In the genomic region with DNA sequence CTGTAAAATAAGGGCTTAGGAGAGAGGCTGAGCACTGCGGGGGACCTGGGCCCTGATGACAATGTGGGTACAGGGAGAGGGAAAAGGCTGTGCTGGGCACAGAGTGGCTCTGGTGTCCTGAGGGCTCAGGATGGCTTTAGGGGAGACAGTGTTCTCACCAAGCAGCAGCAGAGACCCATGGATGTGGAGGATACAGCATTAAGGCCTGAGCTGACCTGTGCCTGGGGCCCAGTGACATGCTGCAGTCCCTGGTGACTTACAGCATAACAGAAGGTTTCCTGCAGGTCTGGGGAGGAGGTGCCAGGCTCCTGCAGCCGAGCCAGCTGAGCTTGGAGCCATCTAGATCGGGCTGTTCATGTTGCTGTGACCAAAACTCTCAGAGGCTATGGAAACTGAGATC, we compare ENCODE assay signal across 24 cellular contexts.
"Had no signal": no experiment of that assay in that cellular context is flagged by ENCODE, and none has a peak within 500 bp of the region (broad histone marks: within the 10 kb centered on the region; RNA-seq: fewer than 3 reads in every experiment).

No MANE protein-coding gene starts in this region.

- ATAC-seq: foreskin keratinocyte; left ventricle myocardium superior; lower lobe of right lung; natural killer cell; pancreas; stimulated activated effector memory CD8-positive, alpha-beta T cell treated with anti-CD3 and anti-CD28 coated beads, Interleukin-12 subunit alpha, Interleukin-12 subunit beta, amount 100 ng/mL, for 72 hours had no signal

- H3K27me3 ChIP-seq: colonic mucosa, esophagus muscularis mucosa, pancreas, right lobe of liver, stomach, tibial artery had no signal

- H3K4me1 ChIP-seq: colonic mucosa, pancreas, right lobe of liver had no signal

- H3K4me3 ChIP-seq: colonic mucosa, esophagus muscularis mucosa, lower lobe of right lung, pancreas, right lobe of liver, smooth muscle cell, stomach, tibial artery had no signal

- H3K27ac Mint-ChIP-seq: dendritic cell treated with granulocyte-macrophage colony-stimulating factor and Interleukin-4, amounts not matched to agents 40 ng/mL and 50 ng/mL, for 4 days; immature natural killer cell; natural killer cell; stimulated activated effector memory CD8-positive, alpha-beta T cell treated with anti-CD3 and anti-CD28 coated beads, Interleukin-12 subunit alpha, Interleukin-12 subunit beta, amount 100 ng/mL, for 72 hours; type B pancreatic cell had no signal

- H3K9me3 ChIP-seq: colonic mucosa, esophagus muscularis mucosa, lower lobe of right lung, neutrophil, pancreas, right lobe of liver, stomach, tibial artery had no signal

- H3K36me3 ChIP-seq: colonic mucosa, esophagus muscularis mucosa, lower lobe of right lung, neutrophil, pancreas, right lobe of liver, stomach, tibial artery had no signal

- H3K27ac ChIP-seq: colonic mucosa, esophagus muscularis mucosa, foreskin keratinocyte, lower lobe of right lung, neutrophil, pancreas, right lobe of liver, stomach, tibial artery had no signal

- H3K4me1 Mint-ChIP-seq: immature natural killer cell, natural killer cell had no signal

- DNase-seq: colonic mucosa; effector CD8-positive, alpha-beta T cell; foreskin keratinocyte; hypothalamus; immature natural killer cell; islet precursor cell; kidney glomerular epithelial cell; left ventricle myocardium superior; lower lobe of right lung; natural killer cell; pancreas; right lobe of liver; stimulated activated CD4-positive, alpha-beta T cell treated with anti-CD3 and anti-CD28 coated beads, Interleukin-2, amount 100 ng/mL, for 24 hours; stimulated activated CD4-positive, alpha-beta T cell treated with anti-CD3 and anti-CD28 coated beads, Interleukin-4, amount 100 ng/mL, for 24 hours; stimulated activated naive CD4-positive, alpha-beta T cell treated with Interleukin-2 at 50 U/mL for 16 hours; stomach; tibial artery had no signal

- H3K4me3 Mint-ChIP-seq: dendritic cell treated with granulocyte-macrophage colony-stimulating factor and Interleukin-4, amounts not matched to agents 40 ng/mL and 50 ng/mL, for 4 days; immature natural killer cell; natural killer cell; neural crest cell; stimulated activated effector memory CD8-positive, alpha-beta T cell treated with anti-CD3 and anti-CD28 coated beads, Interleukin-12 subunit alpha, Interleukin-12 subunit beta, amount 100 ng/mL, for 72 hours; type B pancreatic cell had no signal

- H3K9me3 Mint-ChIP-seq: dendritic cell treated with granulocyte-macrophage colony-stimulating factor and Interleukin-4, amounts not matched to agents 40 ng/mL and 50 ng/mL, for 4 days; immature natural killer cell; natural killer cell; neural crest cell; stimulated activated effector memory CD8-positive, alpha-beta T cell treated with anti-CD3 and anti-CD28 coated beads, Interleukin-12 subunit alpha, Interleukin-12 subunit beta, amount 100 ng/mL, for 72 hours; type B pancreatic cell had no signal

- H3K36me3 Mint-ChIP-seq: immature natural killer cell; natural killer cell; stimulated activated effector memory CD8-positive, alpha-beta T cell treated with anti-CD3 and anti-CD28 coated beads, Interleukin-12 subunit alpha, Interleukin-12 subunit beta, amount 100 ng/mL, for 72 hours; type B pancreatic cell had no signal

- H3K27me3 Mint-ChIP-seq: type B pancreatic cell had no signal
